25 cellular contexts compared by ENCODE assay signal in the genomic region with DNA sequence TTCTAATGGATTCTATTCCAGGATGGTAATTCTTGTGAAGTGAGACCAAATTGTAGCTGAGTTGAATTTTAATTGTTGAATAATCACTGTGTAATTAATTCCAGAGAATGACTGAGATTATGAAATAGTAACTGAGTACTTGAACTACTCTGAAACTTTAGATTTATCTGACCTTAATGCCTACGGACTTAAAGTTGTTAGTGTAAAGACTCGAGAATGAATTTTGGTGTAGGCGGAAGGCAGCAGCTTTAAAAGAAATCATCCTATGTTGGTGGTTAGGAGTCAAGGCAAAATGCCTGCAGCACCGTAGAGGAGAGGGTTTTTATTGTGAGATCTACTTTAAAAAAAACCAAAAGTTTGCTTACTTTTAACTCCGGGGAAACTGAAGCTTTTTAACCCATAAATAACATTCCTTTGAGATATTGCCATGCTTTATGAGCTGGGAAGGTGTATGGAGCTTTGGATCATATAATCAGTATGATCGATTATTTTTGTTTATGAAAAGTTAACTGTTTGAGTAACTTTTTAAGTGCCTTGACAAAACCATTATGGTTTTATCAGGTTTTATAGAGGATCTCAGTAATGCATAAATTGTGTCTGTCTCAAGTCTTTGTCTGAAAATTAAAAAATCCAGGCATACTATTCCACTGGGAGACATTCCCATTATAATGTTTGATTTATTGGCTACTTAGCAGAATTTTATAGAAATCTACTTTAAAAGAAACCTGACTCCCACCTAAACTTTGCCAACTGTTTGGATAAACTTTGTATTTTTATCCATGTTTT. TPM values are rescaled to one million over a fixed set of nuclear protein-coding genes. Genes with fewer than 3 reads are reported as not detected.
DNase-seq lines count a peak whose midpoint lies in the region; ATAC-seq, FAIRE-seq and TF ChIP-seq lines count a peak whose summit lies in the region.
"Had no signal": no experiment of that assay in that cellular context is flagged by ENCODE, and none has a peak within 500 bp of the region (broad histone marks: within the 10 kb centered on the region; RNA-seq: fewer than 3 reads in every experiment).

No MANE protein-coding gene starts in this region.

- H2BK20ac ChIP-seq in IMR-90 (ENCODE audit: low read depth, low read length) = no peak overlapping the region

- H3K79me1 ChIP-seq in IMR-90 (ENCODE audit: low read depth in 1 of 2, low read length in 2 of 2) = peaks cover 0 to 4% of the 10 kb centered on the region in 2 experiments; a peak in 1 of 4 replicates
- no peaks in the 10 kb centered on the region for H3K79me1 ChIP-seq in neuronal stem cell (ENCODE audit: low read depth, low read length)

- no peak for TF ChIP-seq CTCF in IMR-90 (conservative IDR thresholded peaks at IDR 0.05; ENCODE audit: low read depth, low read length)
- TF ChIP-seq CTCF in HepG2 (CRISPR knock-in tag; IDR thresholded peaks at IDR 0.05) = no peak

- H2AFZ ChIP-seq in ACC112 (ENCODE audit: low read length, unreplicated experiment) (no peak overlapping the region), IMR-90 (replicated peaks; ENCODE audit: low read length, poor library complexity) (no peak overlapping the region), neuronal stem cell (ENCODE audit: low read length) (no peak overlapping the region), HepG2 (ENCODE audit: low read length) (no peak overlapping the region)

- no peaks in the 10 kb centered on the region for H4K20me1 ChIP-seq in IMR-90 (ENCODE audit: insufficient read depth, low read length)
- no peaks in the 10 kb centered on the region for H4K20me1 ChIP-seq in HepG2 (ENCODE audit: insufficient read depth, low read length)
- H4K20me1 ChIP-seq: BLaER1 had no signal

- no peak for FAIRE-seq in HepG2 (lab: Jason Lieb, UNC)
- FAIRE-seq: A549, colon had no signal

- H2BK120ac ChIP-seq in IMR-90 (ENCODE audit: low read depth, low read length) (no peak overlapping the region), neuronal stem cell (ENCODE audit: low read depth, low read length) (no peak overlapping the region)

- no peaks in the 10 kb centered on the region for H3K9me3 ChIP-seq in IMR-90 (ENCODE audit: control insufficient read depth, insufficient read depth, low read length)
- peaks cover 0 to 2% of the 10 kb centered on the region in 2 donors for H3K9me3 ChIP-seq in neuronal stem cell (replicated peaks in 1 of 2; ENCODE audit: control insufficient read depth in 2 of 2, insufficient read depth in 1 of 2, low read depth in 1 of 2, low read length in 2 of 2)
- H3K9me3 ChIP-seq in HepG2 (ENCODE audit: low read length) = no peaks in the 10 kb centered on the region
- H3K9me3 ChIP-seq: A549, BLaER1, Caco-2, left lung, neutrophil, upper lobe of left lung had no signal

- no peak overlapping the region for H3K9ac ChIP-seq in IMR-90 (ENCODE audit: low read depth, low read length)
- H3K9ac ChIP-seq in neuronal stem cell (ENCODE audit: low read depth, low read length, poor library complexity) = no peak overlapping the region
- H3K9ac ChIP-seq in HepG2 (ENCODE audit: insufficient read depth, low read depth, low read length) = no peak overlapping the region
- H3K9ac ChIP-seq: BLaER1 had no signal

- H3K79me2 ChIP-seq in ACC112 (ENCODE audit: control insufficient read depth, insufficient read depth, low read length, unreplicated experiment) = peaks cover 3% of the 10 kb centered on the region
- no peaks in the 10 kb centered on the region for H3K79me2 ChIP-seq in HepG2 (ENCODE audit: insufficient read depth, low read length)

- ATAC-seq in IMR-90 (ENCODE audit: low read depth) (peak; percentile 72), HG02885 (IDR thresholded peaks at IDR 0.05; ENCODE audit: poor library complexity, unreplicated experiment) (no peak), HepG2 (no peak)
- ATAC-seq: A549; left lung; stimulated activated naive CD8-positive, alpha-beta T cell treated with anti-CD3 and anti-CD28 coated beads, Interleukin-15, amount 100 ng/mL, for 72 hours had no signal

- TF ChIP-seq POLR2A in IMR-90 (IDR thresholded peaks at IDR 0.05; ENCODE audit: low read depth, low read length) = no peak
- no peak for TF ChIP-seq POLR2A in HepG2 (IDR thresholded peaks at IDR 0.05; ENCODE audit: insufficient read depth in 1 of 2, low read depth in 2 of 2, low read length in 2 of 2)

- dilution Hi-C loops in IMR-90 (cut with HindIII; ENCODE audit: low sequenced_read_pairs, unreplicated experiment) = no loop called here

- H4K5ac ChIP-seq in IMR-90 (ENCODE audit: low read depth, low read length) = no peak overlapping the region

- H2BK15ac ChIP-seq in IMR-90 (ENCODE audit: low read depth, low read length) (no peak overlapping the region), neuronal stem cell (ENCODE audit: low read length) (no peak overlapping the region)

- POLR2A ChIA-PET in IMR-90 (lab: Charles Lee; ENCODE audit: unreplicated experiment) (no interaction called here), HepG2 (lab: Yijun Ruan, JAX) (no interaction called here)

- DNase-seq in IMR-90 = peak; percentile 35
- peak; percentile 41 for DNase-seq in globus pallidus (ENCODE audit: low spot score)
- no peak for DNase-seq in neuronal stem cell (ENCODE audit: low spot score)
- no peak for DNase-seq in dedifferentiated amniotic fluid mesenchymal stem cell (ENCODE audit: extremely low spot score)
- no peak for DNase-seq in HepG2 (ENCODE audit: low spot score)
- no peak for DNase-seq in amniotic stem cell (lab: John Stamatoyannopoulos, UW)
- DNase-seq: activated CD4-positive, alpha-beta T cell treated with anti-CD3 and anti-CD28 coated beads, Interleukin-2, amount 10 ng/mL, durations not matched to agents 7 days and 5 days; Caco-2; endodermal cell; left lung; MM.1S; NCI-H2171; NCI-H524 treated with DMSO at 0.1 percent for 48 hours; retina; RPMI8226; stimulated activated CD4-positive, alpha-beta T cell treated with anti-CD3 and anti-CD28 coated beads, Interleukin-12 subunit alpha, Interleukin-12 subunit beta, amount 100 ng/mL, for 4 hours; stimulated activated naive CD8-positive, alpha-beta T cell treated with anti-CD3 and anti-CD28 coated beads, Interleukin-15, amount 100 ng/mL, for 72 hours; upper lobe of left lung had no signal

- peaks cover 18% of the 10 kb centered on the region for H3K4me1 ChIP-seq in ACC112 (ENCODE audit: control insufficient read depth, insufficient read depth, low read length, unreplicated experiment)
- H3K4me1 ChIP-seq in IMR-90 (ENCODE audit: control insufficient read depth, insufficient read depth, low read length) = no peaks in the 10 kb centered on the region
- H3K4me1 ChIP-seq in neuronal stem cell (ENCODE audit: control insufficient read depth in 2 of 2, insufficient read depth in 1 of 2, low read depth in 1 of 2, low read length in 2 of 2) = peaks cover 0 to 4% of the 10 kb centered on the region in 2 donors
- H3K4me1 ChIP-seq in HepG2 (ENCODE audit: insufficient read depth, low read length) = no peaks in the 10 kb centered on the region
- H3K4me1 ChIP-seq: A549, BLaER1, Caco-2 had no signal

- BruUV-seq in IMR-90 (replicated peaks; lab: Mats Ljungman, UMichigan) (no TSS peak), HepG2 (replicated peaks; lab: Mats Ljungman, UMichigan) (no TSS peak)

- peak overlapping the region; percentile 37; the same call in 1 of the 2 replicates for H3K4me3 ChIP-seq in ACC112 (ENCODE audit: low read depth, low read length)
- no peak overlapping the region for H3K4me3 ChIP-seq in IMR-90 (ENCODE audit: insufficient read depth, low read depth, low read length)
- H3K4me3 ChIP-seq in neuronal stem cell (ENCODE audit: low read length in 2 of 2) = no peak overlapping the region
- H3K4me3 ChIP-seq in HepG2 (replicated peaks in 1 of 3; ENCODE audit: insufficient read depth in 1 of 3, low read depth in 2 of 3, low read length in 3 of 3) = no peak overlapping the region
- H3K4me3 ChIP-seq: A549, BLaER1, left lung, upper lobe of left lung had no signal

- no peak overlapping the region for H2AK5ac ChIP-seq in IMR-90 (ENCODE audit: low read depth, low read length)
- no peak overlapping the region for H2AK5ac ChIP-seq in neuronal stem cell (ENCODE audit: low read depth, low read length)

- no peak overlapping the region for H2AK9ac ChIP-seq in IMR-90 (replicated peaks; ENCODE audit: low read depth, low read length, poor library complexity)

- TF ChIP-seq RAD21 in IMR-90 (IDR thresholded peaks at IDR 0.05; ENCODE audit: low read length) (no peak), HepG2 (CRISPR knock-in tag; IDR thresholded peaks at IDR 0.05) (no peak)

- no peak overlapping the region for H3K56ac ChIP-seq in IMR-90 (ENCODE audit: extremely low read depth, insufficient read depth, low read length)

- H4K8ac ChIP-seq in IMR-90 (ENCODE audit: low read depth in 2 of 2, low read length in 2 of 2) (no peak overlapping the region), neuronal stem cell (ENCODE audit: low read depth, low read length) (no peak overlapping the region)

- H3K4ac ChIP-seq in IMR-90 (ENCODE audit: low read depth, low read length) (no peak overlapping the region), neuronal stem cell (ENCODE audit: low read length) (no peak overlapping the region)

- H3K14ac ChIP-seq in IMR-90 (replicated peaks; ENCODE audit: low read depth, low read length) (no peak overlapping the region), neuronal stem cell (ENCODE audit: low read length) (no peak overlapping the region)

- H3K27ac ChIP-seq in ACC112 (ENCODE audit: low read depth, low read length) = no peak overlapping the region
- no peak overlapping the region for H3K27ac ChIP-seq in IMR-90 (ENCODE audit: insufficient read depth, low read length)
- peak overlapping the region; percentile 32 for H3K27ac ChIP-seq in neuronal stem cell (replicated peaks; ENCODE audit: low read length)
- no peak overlapping the region for H3K27ac ChIP-seq in HepG2 (ENCODE audit: extremely low read length, insufficient read depth, low read length)
- H3K27ac ChIP-seq: A549, BLaER1, left lung, neutrophil, upper lobe of left lung, VCaP had no signal

- H3K4me2 ChIP-seq in IMR-90 (ENCODE audit: low read depth, low read length) (peak overlapping the region; percentile 48), neuronal stem cell (ENCODE audit: insufficient read depth, low read length, poor library complexity, severe bottlenecking) (no peak overlapping the region), HepG2 (ENCODE audit: low read depth, low read length) (no peak overlapping the region)
- H3K4me2 ChIP-seq: A549, BLaER1 had no signal

- H3K18ac ChIP-seq in IMR-90 (ENCODE audit: low read depth, low read length) (no peak overlapping the region), neuronal stem cell (ENCODE audit: low read length) (no peak overlapping the region)

- CTCF ChIA-PET in IMR-90 (lab: Yijun Ruan, JAX) (interaction anchor here (1.1 kb wide), 1 partner anchor 458 kb away, joined by 3 read pairs; no protein-coding TSS in a partner anchor), HepG2 (lab: Yijun Ruan, JAX; ENCODE audit: low intra/inter-chr PET ratio, low total read pairs) (no interaction called here)

- H4K91ac ChIP-seq in IMR-90 (ENCODE audit: insufficient read depth, low read depth, low read length) = no peak overlapping the region
- H4K91ac ChIP-seq in neuronal stem cell (ENCODE audit: low read depth, low read length, poor library complexity) = no peak overlapping the region

- H2BK5ac ChIP-seq in IMR-90 (ENCODE audit: low read depth, low read length, poor library complexity, severe bottlenecking) (no peak overlapping the region), neuronal stem cell (ENCODE audit: low read length) (no peak overlapping the region)

- H3K9me1 ChIP-seq in IMR-90 (ENCODE audit: insufficient read depth, low read length) = no peaks in the 10 kb centered on the region

- no peaks in the 10 kb centered on the region for H3K27me3 ChIP-seq in ACC112 (ENCODE audit: insufficient read depth, low read length)
- no peaks in the 10 kb centered on the region for H3K27me3 ChIP-seq in IMR-90 (ENCODE audit: control insufficient read depth, insufficient read depth, low read length)
- no peaks in the 10 kb centered on the region for H3K27me3 ChIP-seq in neuronal stem cell (ENCODE audit: control insufficient read depth in 3 of 3, insufficient read depth in 3 of 3, low read depth in 1 of 3, low read length in 3 of 3)
- no peaks in the 10 kb centered on the region for H3K27me3 ChIP-seq in HepG2 (ENCODE audit: control insufficient read depth in 1 of 2, insufficient read depth in 2 of 2, low read length in 2 of 2)
- H3K27me3 ChIP-seq: BLaER1, left lung, neutrophil, upper lobe of left lung had no signal

- intact Hi-C loops in IMR-90 (cut with micrococcal nuclease) = no loop called here
- intact Hi-C loops in HepG2 (cut with micrococcal nuclease; ENCODE audit: unreplicated experiment) = loop anchor here (5.0 kb wide), 1 partner anchor 997 kb away; no protein-coding TSS in a partner anchor

- in situ Hi-C loops in IMR-90 (cut with MboI; ENCODE audit: low sequenced_read_pairs) = no loop called here
- in situ Hi-C loops in HepG2 (cut with HindIII; ENCODE audit: extremely low pct_ligation_motif_present, low pct_unique_long_range_greater_than_20kb) = no loop called here

- TF ChIP-seq EP300 in HepG2 (IDR thresholded peaks at IDR 0.05; ENCODE audit: low read depth in 2 of 2, low read length in 2 of 2) (no peak), HepG2 (CRISPR knock-in tag; IDR thresholded peaks at IDR 0.05; ENCODE audit: borderline replicate concordance) (no peak)

- H3K23ac ChIP-seq in IMR-90 (ENCODE audit: low read depth, low read length) = no peak overlapping the region
- H3K23ac ChIP-seq in neuronal stem cell (ENCODE audit: low read depth, low read length, poor library complexity) = no peak overlapping the region

- WGBS in IMR-90 (ENCODE audit: extremely low coverage in 2 of 2, insufficient read length in 1 of 2), 2 experiments = no CpG with 5 or more reads among the region's 6 CpGs
- no CpG with 5 or more reads among the region's 6 CpGs for WGBS in neuronal stem cell (ENCODE audit: extremely low coverage in 2 of 2, insufficient read length in 2 of 2, insufficient replicate concordance in 1 of 2), 2 donors
- 86% methylated on average over 6 of the region's 6 CpGs for WGBS in HepG2 (ENCODE audit: low lambda C conversion rate)

- H3K36me3 ChIP-seq in ACC112 (ENCODE audit: insufficient read depth, low read length) (no peaks in the 10 kb centered on the region), IMR-90 (ENCODE audit: control insufficient read depth, insufficient read depth, low read length) (no peaks in the 10 kb centered on the region), neuronal stem cell (replicated peaks in 1 of 2; ENCODE audit: control insufficient read depth in 2 of 2, insufficient read depth in 2 of 2, low read length in 2 of 2) (no peaks in the 10 kb centered on the region), HepG2 (replicated peaks in 1 of 2; ENCODE audit: control insufficient read depth in 1 of 2, insufficient read depth in 2 of 2, low read length in 2 of 2) (no peaks in the 10 kb centered on the region)
- H3K36me3 ChIP-seq: BLaER1, left lung, neutrophil, upper lobe of left lung had no signal

- no peak overlapping the region for H2BK12ac ChIP-seq in neuronal stem cell (ENCODE audit: low read length)

RNA-seq across cellular contexts. Expression of a gene that starts 46.1 kb away (rescaled TPM):
- total RNA-seq in IMR-90 (2012; rRNA removed) (6.8 and 9.4 TPM in 2 replicates), HepG2 (2016; rRNA removed; fragmentation: Illumina TruSeq; extraction: Trizol) (5.4 and 13.1 TPM in 2 replicates)
- polyA plus RNA-seq in IMR-90 (2012; rRNA removed) (5.4 and 6.1 TPM in 2 replicates), HepG2 (2011; rRNA removed) (7.5 and 9.5 TPM in 2 replicates)
- polyA plus RNA-seq in IMR-90 (2012; cell fraction: cytosol; rRNA removed) = 1.5 and 2.5 TPM in 2 replicates
- polyA plus RNA-seq in IMR-90 (2012; cell fraction: nucleus; rRNA removed; ENCODE audit: low replicate concordance) = 2.7 and 11.1 TPM in 2 replicates
- polyA plus RNA-seq in neuronal stem cell (2013, experiment 1 of 2) = 20.2 TPM
- 19.9 TPM for polyA plus RNA-seq in neuronal stem cell (2013, experiment 2 of 2)
- total RNA-seq in HepG2 (2016; cell fraction: cytosol; rRNA removed; fragmentation: Illumina TruSeq; extraction: Trizol; ENCODE audit: low read depth) = 0.51 and 0.79 TPM in 2 replicates
- total RNA-seq in HepG2 (2016; cell fraction: insoluble cytoplasmic fraction; rRNA removed; fragmentation: Illumina TruSeq; extraction: Trizol) = 5.6 and 10.9 TPM in 2 replicates
- total RNA-seq in HepG2 (2016; cell fraction: membrane; rRNA removed; fragmentation: Illumina TruSeq; extraction: Trizol) = 1.4 and 1.8 TPM in 2 replicates
- total RNA-seq in HepG2 (2016; cell fraction: nucleus; rRNA removed; fragmentation: Illumina TruSeq; extraction: Trizol) = 12.2 and 12.6 TPM in 2 replicates
- 2.9 and 6.1 TPM in 2 replicates for polyA plus RNA-seq in HepG2 (2011; cell fraction: cytosol; rRNA removed)
- 13.8 and 22.1 TPM in 2 replicates for polyA plus RNA-seq in HepG2 (2011; cell fraction: nucleus; rRNA removed)
- polyA plus RNA-seq in HepG2 (2012) = 14.2 and 16.8 TPM in 2 replicates
- 0.17 and 0.19 TPM in 2 replicates for polyA plus RNA-seq in HepG2 (2016; cell fraction: cytosol; fragmentation: Illumina TruSeq; extraction: Trizol; ENCODE audit: low read depth)
- polyA plus RNA-seq in HepG2 (2016; cell fraction: insoluble cytoplasmic fraction; fragmentation: Illumina TruSeq; extraction: Trizol; ENCODE audit: low read depth) = 13.2 and 14.1 TPM in 2 replicates
- polyA plus RNA-seq in HepG2 (2016; cell fraction: membrane; fragmentation: Illumina TruSeq; extraction: Trizol; ENCODE audit: low read depth) = 0.60 and 1.2 TPM in 2 replicates
- 20.2 and 22.0 TPM in 2 replicates for polyA plus RNA-seq in HepG2 (2016; cell fraction: nucleus; fragmentation: Illumina TruSeq; extraction: Trizol; ENCODE audit: insufficient read depth, low read depth)
- 2.9 and 3.1 TPM in 2 replicates for polyA minus RNA-seq in HepG2 (2011; rRNA and poly(A)+ RNA removed; ENCODE audit: low replicate concordance)
- 4.7 and 6.7 TPM in 2 replicates for polyA minus RNA-seq in HepG2 (2011; cell fraction: cytosol; rRNA and poly(A)+ RNA removed)
- 20.7 and 33.1 TPM in 2 replicates for polyA minus RNA-seq in HepG2 (2011; cell fraction: nucleus; rRNA and poly(A)+ RNA removed)

Comparison
In these comparisons a context has a peak if more than half of its experiments do, and no peak if none do; other contexts are left out.
1. DNase-seq: peak in IMR-90 (single experiment) and globus pallidus (single experiment); none in neuronal stem cell (single experiment), dedifferentiated amniotic fluid mesenchymal stem cell (single experiment), HepG2 (single experiment) and amniotic stem cell (single experiment).